9 cellular contexts compared by ENCODE assay signal in the genomic region with DNA sequence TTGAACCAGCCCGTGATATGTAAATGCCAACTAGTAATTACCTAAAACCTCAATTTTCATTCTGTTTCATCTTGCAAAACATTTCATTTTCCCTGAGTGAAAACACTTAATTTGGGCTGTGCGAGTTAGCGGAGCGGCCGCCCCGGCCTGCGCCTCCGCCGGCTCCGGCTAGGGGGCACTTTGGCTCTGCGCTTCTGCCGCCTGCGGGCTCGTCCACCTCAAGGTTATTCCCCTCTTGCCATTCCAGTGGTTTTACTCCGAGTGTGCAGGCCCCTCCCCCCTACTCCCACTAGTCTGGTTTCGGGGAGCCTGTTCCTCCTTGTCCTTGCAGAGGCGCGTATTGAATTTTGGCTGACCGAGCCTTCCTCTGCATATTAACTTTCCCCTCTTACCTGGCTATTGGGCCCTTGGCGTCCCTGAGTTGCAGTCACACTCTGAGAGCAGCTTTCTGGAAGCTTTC. TPM values are rescaled to one million over a fixed set of nuclear protein-coding genes. Genes with fewer than 3 reads are reported as not detected.
DNase-seq lines count a peak whose midpoint lies in the region; ATAC-seq, FAIRE-seq and TF ChIP-seq lines count a peak whose summit lies in the region.
"Had no signal": no experiment of that assay in that cellular context is flagged by ENCODE, and none has a peak within 500 bp of the region (broad histone marks: within the 10 kb centered on the region; RNA-seq: fewer than 3 reads in every experiment).

No MANE protein-coding gene starts in this region.

- no peak overlapping the region for H2AFZ ChIP-seq in K562 (ENCODE audit: low read depth, low read length)

- H4K20me1 ChIP-seq in K562 (replicated peaks; ENCODE audit: control insufficient read depth, insufficient read depth, low read length): peaks cover 13% of the 10 kb centered on the region

- H3K9ac ChIP-seq in K562 (ENCODE audit: insufficient read depth in 1 of 2, low read depth in 2 of 2, low read length in 2 of 2): no peak overlapping the region

- no peak overlapping the region for H3K4me2 ChIP-seq in K562 (ENCODE audit: insufficient read depth, low read length)

- H3K79me2 ChIP-seq in K562 (ENCODE audit: control insufficient read depth, insufficient read depth, low read length): peaks cover 44% of the 10 kb centered on the region

- peak; percentile 85 for ATAC-seq in K562

- no peaks in the 10 kb centered on the region for H3K9me1 ChIP-seq in K562 (ENCODE audit: control insufficient read depth, insufficient read depth, low read length)

- TF ChIP-seq EP300 in K562 (IDR thresholded peaks at IDR 0.05; ENCODE audit: low read length) (no peak), tibial nerve (IDR thresholded peaks at IDR 0.05) (no peak)

- TF ChIP-seq CTCF in K562 (IDR thresholded peaks at IDR 0.05 in 2 of 3, conservative IDR thresholded peaks at IDR 0.05 in 1 of 3; ENCODE audit: insufficient read depth in 2 of 3, low read depth in 1 of 3, low read length in 3 of 3) (peak; percentile 39 to 58 (median 54)), tibial nerve (IDR thresholded peaks at IDR 0.05) (peak; percentile 31 to 67 (median 45)), vagina (IDR thresholded peaks at IDR 0.05) (peak in 1 of 3 experiments; percentile 37)

- CTCF ChIA-PET in K562 (lab: Yijun Ruan, JAX; ENCODE audit: low intra/inter-chr PET ratio): no interaction called here

- H3K36me3 ChIP-seq in K562 (ENCODE audit: control insufficient read depth, insufficient read depth, low read length) (peaks cover 10% of the 10 kb centered on the region; the same call in 2 of the 3 replicates), tibial nerve (no peaks in the 10 kb centered on the region), vagina (no peaks in the 10 kb centered on the region)

- WGBS in K562 (ENCODE audit: insufficient coverage, low coverage, missing lambda C conversion rate): 87% methylated on average over 20 of the region's 20 CpGs
- WGBS in tibial nerve, 2 donors: 52 to 54% methylated on average over 20 of the region's 20 CpGs

- POLR2A ChIA-PET in K562 (lab: Yijun Ruan, JAX): no interaction called here

- H3K27me3 ChIP-seq in K562 (ENCODE audit: control insufficient read depth in 2 of 2, insufficient read depth in 2 of 2, low read length in 2 of 2) (no peaks in the 10 kb centered on the region), tibial nerve (no peaks in the 10 kb centered on the region), vagina (no peaks in the 10 kb centered on the region)

- FAIRE-seq in K562 (lab: Jason Lieb, UNC): no peak
- FAIRE-seq: A204.1 had no signal

- BruUV-seq in K562 (replicated peaks; lab: Mats Ljungman, UMichigan): no TSS peak

- peak in 1 of 2 experiments; percentile 71; a peak in 2 of 4 replicates for TF ChIP-seq RAD21 in K562 (CRISPR knock-in tag; conservative IDR thresholded peaks at IDR 0.05 in 1 of 2, IDR thresholded peaks at IDR 0.05 in 1 of 2)

- H3K4me3 ChIP-seq in K562 (no peak overlapping the region), tibial nerve (no peak overlapping the region), vagina (no peak overlapping the region)

- intact Hi-C loops in K562 (cut with micrococcal nuclease): no loop called here
- intact Hi-C loops in vagina (cut with DNase I): no loop called here

- no peak for TF ChIP-seq POLR2A in K562 (conservative IDR thresholded peaks at IDR 0.05)
- no peak for TF ChIP-seq POLR2A in tibial nerve (IDR thresholded peaks at IDR 0.05)
- no peak for TF ChIP-seq POLR2A in vagina (IDR thresholded peaks at IDR 0.05)

- H3K4me1 ChIP-seq in K562 (replicated peaks in 1 of 2; ENCODE audit: control insufficient read depth in 2 of 2, insufficient read depth in 2 of 2, low read length in 2 of 2) (peaks cover 0 to 4% of the 10 kb centered on the region in 2 experiments; a peak in 3 of 5 replicates), tibial nerve (peaks cover 0 to 19% (median 2%) of the 10 kb centered on the region in 4 donors), vagina (peaks cover 27% of the 10 kb centered on the region)

- DNase-seq in NCI-H1105 treated with DMSO at 0.1 percent for 48 hours (lab: John Stamatoyannopoulos, UW) (peak; percentile 53), NCI-H1105 (lab: John Stamatoyannopoulos, UW) (no peak), K562 (ENCODE audit: extremely low read depth in 1 of 4, low spot score in 3 of 4) (peak in 3 of 4 experiments; percentile 40 to 46 (median 41)), islet precursor cell (peak; percentile 92), tibial nerve (ENCODE audit: low spot score in 2 of 2) (peak in 1 of 2 donors; percentile 17), NCI-H2107 treated with DMSO at 0.1 percent for 48 hours (lab: John Stamatoyannopoulos, UW; ENCODE audit: unreplicated experiment) (no peak), DMS79 treated with DMSO at 0.1 percent for 48 hours (lab: John Stamatoyannopoulos, UW) (no peak), vagina (ENCODE audit: extremely low spot score in 2 of 2) (no peak)

- in situ Hi-C loops in K562 (cut with MboI): no loop called here

- no peak overlapping the region for H3K27ac ChIP-seq in K562 (ENCODE audit: extremely low read depth, low read depth, low read length)
- no peak overlapping the region for H3K27ac ChIP-seq in tibial nerve
- H3K27ac ChIP-seq in vagina: no peak overlapping the region

- no peaks in the 10 kb centered on the region for H3K9me3 ChIP-seq in K562 (replicated peaks; ENCODE audit: control insufficient read depth, insufficient read depth, low read depth, low read length)
- H3K9me3 ChIP-seq in tibial nerve: no peaks in the 10 kb centered on the region
- H3K9me3 ChIP-seq in vagina: no peaks in the 10 kb centered on the region

TF ChIP-seq in K562, 482 proteins besides CTCF, POLR2A, EP300 and RAD21 (continues in another document):
- TF ChIP-seq POLR2G (IDR thresholded peaks at IDR 0.05; ENCODE audit: low read depth, low read length): peak; percentile 50
- TF ChIP-seq, protein P1, sequence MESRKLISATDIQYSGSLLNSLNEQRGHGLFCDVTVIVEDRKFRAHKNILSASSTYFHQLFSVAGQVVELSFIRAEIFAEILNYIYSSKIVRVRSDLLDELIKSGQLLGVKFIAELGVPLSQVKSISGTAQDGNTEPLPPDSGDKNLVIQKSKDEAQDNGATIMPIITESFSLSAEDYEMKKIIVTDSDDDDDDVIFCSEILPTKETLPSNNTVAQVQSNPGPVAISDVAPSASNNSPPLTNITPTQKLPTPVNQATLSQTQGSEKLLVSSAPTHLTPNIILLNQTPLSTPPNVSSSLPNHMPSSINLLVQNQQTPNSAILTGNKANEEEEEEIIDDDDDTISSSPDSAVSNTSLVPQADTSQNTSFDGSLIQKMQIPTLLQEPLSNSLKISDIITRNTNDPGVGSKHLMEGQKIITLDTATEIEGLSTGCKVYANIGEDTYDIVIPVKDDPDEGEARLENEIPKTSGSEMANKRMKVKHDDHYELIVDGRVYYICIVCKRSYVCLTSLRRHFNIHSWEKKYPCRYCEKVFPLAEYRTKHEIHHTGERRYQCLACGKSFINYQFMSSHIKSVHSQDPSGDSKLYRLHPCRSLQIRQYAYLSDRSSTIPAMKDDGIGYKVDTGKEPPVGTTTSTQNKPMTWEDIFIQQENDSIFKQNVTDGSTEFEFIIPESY (CRISPR knock-in tag; IDR thresholded peaks at IDR 0.05): peak; percentile 100
- no peak for TF ChIP-seq RBM39 (optimal IDR thresholded peaks at IDR 0.05; ENCODE audit: low read depth, low read length)

RNA-seq across cellular contexts. Expression of gene PEX14, which starts 55.6 kb away (rescaled TPM):
- 22.7 and 32.6 TPM in 2 replicates for total RNA-seq in K562 (2011; cell fraction: chromatin; rRNA removed; ENCODE audit: low replicate concordance)
- 32.9 and 41.0 TPM in 2 replicates for total RNA-seq in K562 (2011; cell fraction: nucleolus; rRNA removed)
- total RNA-seq in K562 (2011; cell fraction: nucleoplasm; rRNA removed): 27.9 and 28.1 TPM in 2 replicates
- total RNA-seq in K562 (2014; rRNA removed) (25.7 and 39.1 TPM in 2 replicates), K562 (2014; rRNA removed; fragmentation: Illumina TruSeq; extraction: Trizol) (11.6 and 12.8 TPM in 2 replicates), K562 (2015; rRNA removed; fragmentation: Illumina TruSeq; extraction: Trizol) (20.2 and 22.7 TPM in 2 replicates), K562 (2021) (45.7 and 47.5 TPM in 2 replicates), tibial nerve (10 to 100 TPM; 14.4 to 21.8 (median 18.2) TPM), vagina (21.6 TPM)
- polyA plus RNA-seq in K562 (2011; rRNA removed) (8.0 and 19.6 TPM in 2 replicates), K562 (2014; fragmentation: Illumina TruSeq; extraction: Trizol) (30.2 and 31.2 TPM in 2 replicates), K562 (2014; fragmentation: Nextera tagmentation; extraction: Ambion mirVana) (1 to 10 TPM; 2.6 to 2.9 TPM), K562 (2014; rRNA removed) (25.5 and 27.2 TPM in 2 replicates)
- 11.8 and 15.9 TPM in 2 replicates for polyA plus RNA-seq in K562 (2011; cell fraction: cytosol; rRNA removed)
- polyA plus RNA-seq in K562 (2011; cell fraction: nucleus; rRNA removed): 22.9 and 28.2 TPM in 2 replicates
- 37.1 and 37.2 TPM in 2 replicates for polyA plus RNA-seq in K562 (2012)
- polyA minus RNA-seq in K562 (2011; rRNA and poly(A)+ RNA removed): 6.4 and 7.4 TPM in 2 replicates
- polyA minus RNA-seq in K562 (2011; cell fraction: cytosol; rRNA and poly(A)+ RNA removed): 11.3 and 18.9 TPM in 2 replicates
- 12.4 and 16.8 TPM in 2 replicates for polyA minus RNA-seq in K562 (2011; cell fraction: nucleus; rRNA and poly(A)+ RNA removed)

RNA-seq across cellular contexts. Expression of gene DFFA, which starts 58.0 kb away (rescaled TPM):
- 54.1 and 71.5 TPM in 2 replicates for total RNA-seq in K562 (2011; cell fraction: chromatin; rRNA removed; ENCODE audit: low replicate concordance)
- 37.0 and 45.7 TPM in 2 replicates for total RNA-seq in K562 (2011; cell fraction: nucleolus; rRNA removed)
- 49.3 and 71.1 TPM in 2 replicates for total RNA-seq in K562 (2011; cell fraction: nucleoplasm; rRNA removed)
- 47.0 and 62.9 TPM in 2 replicates for total RNA-seq in K562 (2014; rRNA removed)
- 66.5 and 67.3 TPM in 2 replicates for total RNA-seq in K562 (2014; rRNA removed; fragmentation: Illumina TruSeq; extraction: Trizol)
- total RNA-seq in K562 (2015; rRNA removed; fragmentation: Illumina TruSeq; extraction: Trizol): 64.2 and 65.3 TPM in 2 replicates
- 74.8 and 78.9 TPM in 2 replicates for total RNA-seq in K562 (2021)
- polyA plus RNA-seq in K562 (2011; rRNA removed): 47.1 and 57.7 TPM in 2 replicates
- 36.0 and 40.4 TPM in 2 replicates for polyA plus RNA-seq in K562 (2011; cell fraction: cytosol; rRNA removed)
- 17.7 and 20.4 TPM in 2 replicates for polyA plus RNA-seq in K562 (2011; cell fraction: nucleus; rRNA removed)
- 29.9 and 45.7 TPM in 2 replicates for polyA plus RNA-seq in K562 (2012)
- 53.3 and 54.9 TPM in 2 replicates for polyA plus RNA-seq in K562 (2014; fragmentation: Illumina TruSeq; extraction: Trizol)
- 10 to 100 TPM; 59.2 to 71.7 TPM for polyA plus RNA-seq in K562 (2014; fragmentation: Nextera tagmentation; extraction: Ambion mirVana)
- polyA plus RNA-seq in K562 (2014; rRNA removed): 39.6 and 44.4 TPM in 2 replicates
- polyA minus RNA-seq in K562 (2011; rRNA and poly(A)+ RNA removed): 78.7 and 100.0 TPM in 2 replicates
- 29.8 and 30.1 TPM in 2 replicates for polyA minus RNA-seq in K562 (2011; cell fraction: cytosol; rRNA and poly(A)+ RNA removed)
- polyA minus RNA-seq in K562 (2011; cell fraction: nucleus; rRNA and poly(A)+ RNA removed): 7.7 and 12.9 TPM in 2 replicates
- total RNA-seq in tibial nerve: 10 to 100 TPM; 14.9 to 19.5 (median 18.9) TPM
- 16.2 TPM for total RNA-seq in vagina

Comparison
In these comparisons a context has a peak if more than half of its experiments do, and no peak if none do; other contexts are left out.
1. DNase-seq: peak in NCI-H1105 treated with DMSO at 0.1 percent for 48 hours (single experiment), K562 (3 of 4) and islet precursor cell (single experiment); none in NCI-H1105 (single experiment), NCI-H2107 treated with DMSO at 0.1 percent for 48 hours (single experiment), DMS79 treated with DMSO at 0.1 percent for 48 hours (single experiment) and vagina (0 of 2).